Comparison of ENCODE assay signal across 17 cellular contexts in genomic region chr2:18332477-18332876, GRCh38.
DNase-seq lines count a peak whose midpoint lies in the region; ATAC-seq, FAIRE-seq and TF ChIP-seq lines count a peak whose summit lies in the region.
"Had no signal": no experiment of that assay in that cellular context is flagged by ENCODE, and none has a peak within 500 bp of the region (broad histone marks: within the 10 kb centered on the region; RNA-seq: fewer than 3 reads in every experiment).

No MANE protein-coding gene starts in this region.

- H3K4me3 ChIP-seq in right cardiac atrium (ENCODE audit: low read length) (no peak overlapping the region), HepG2 (replicated peaks in 1 of 3; ENCODE audit: insufficient read depth in 1 of 3, low read depth in 2 of 3, low read length in 3 of 3) (no peak overlapping the region)
- H3K4me3 ChIP-seq: BLaER1 treated with 17β-estradiol and CSF1 and Interleukin-3, amounts not matched to agents 10 nM and 100 nM had no signal

- no peak for TF ChIP-seq POLR2A in HepG2 (IDR thresholded peaks at IDR 0.05; ENCODE audit: insufficient read depth in 1 of 2, low read depth in 2 of 2, low read length in 2 of 2)

- no TSS peak for BruUV-seq in HepG2 (replicated peaks; lab: Mats Ljungman, UMichigan)

- H3K27ac ChIP-seq in right cardiac atrium (ENCODE audit: low read length), result no peak overlapping the region
- no peak overlapping the region for H3K27ac ChIP-seq in HepG2 (ENCODE audit: extremely low read length, insufficient read depth, low read length)
- H3K27ac ChIP-seq: BLaER1 treated with 17β-estradiol and CSF1 and Interleukin-3, amounts not matched to agents 10 nM and 100 nM; HL-60 had no signal

- H3K9me3 ChIP-seq in right cardiac atrium (ENCODE audit: control insufficient read depth, low read length) (no peaks in the 10 kb centered on the region), HepG2 (ENCODE audit: low read length) (no peaks in the 10 kb centered on the region)

- H3K27me3 ChIP-seq in right cardiac atrium (ENCODE audit: control insufficient read depth, insufficient read depth), result no peaks in the 10 kb centered on the region
- H3K27me3 ChIP-seq in HepG2 (ENCODE audit: control insufficient read depth in 1 of 2, insufficient read depth in 2 of 2, low read length in 2 of 2), result no peaks in the 10 kb centered on the region
- H3K27me3 ChIP-seq: BLaER1 treated with 17β-estradiol and CSF1 and Interleukin-3, amounts not matched to agents 10 nM and 100 nM had no signal

- H3K4me1 ChIP-seq in right cardiac atrium (ENCODE audit: control insufficient read depth, insufficient read depth, low read length) (no peaks in the 10 kb centered on the region), HepG2 (ENCODE audit: insufficient read depth, low read length) (no peaks in the 10 kb centered on the region)
- H3K4me1 ChIP-seq: BLaER1 treated with 17β-estradiol and CSF1 and Interleukin-3, amounts not matched to agents 10 nM and 100 nM had no signal

- intact Hi-C loops in right cardiac atrium (cut with DNase I), result no loop called here
- intact Hi-C loops in cardiac septum (cut with DNase I), result no loop called here
- intact Hi-C loops in HepG2 (cut with micrococcal nuclease; ENCODE audit: unreplicated experiment), result no loop called here

- FAIRE-seq in HepG2 (lab: Jason Lieb, UNC), result no peak
- FAIRE-seq: GM19239, H54 had no signal

- no peaks in the 10 kb centered on the region for H3K27me3 Mint-ChIP-seq in natural killer cell treated with Interleukin-12 subunit alpha and Interleukin-12 subunit beta and Interleukin-15 and Interleukin-18, amount 100 ng/mL, for 72 hours
- H3K27me3 Mint-ChIP-seq: CD4-positive, CD25-positive, alpha-beta regulatory T cell; IgD-negative memory B cell had no signal

- TF ChIP-seq EP300 in HepG2 (IDR thresholded peaks at IDR 0.05; ENCODE audit: low read depth in 2 of 2, low read length in 2 of 2) (no peak), HepG2 (CRISPR knock-in tag; IDR thresholded peaks at IDR 0.05; ENCODE audit: borderline replicate concordance) (no peak)

- ATAC-seq in right cardiac atrium (peak in 1 of 2 donors; percentile 33), HepG2 (no peak; the same call in 2 of the 3 replicates)
- ATAC-seq in natural killer cell treated with Interleukin-12 subunit alpha and Interleukin-12 subunit beta and Interleukin-15 and Interleukin-18, amount 100 ng/mL, for 72 hours, result peak; percentile 43 to 48
- ATAC-seq in stimulated activated naive CD8-positive, alpha-beta T cell treated with anti-CD3 and anti-CD28 coated beads, Interleukin-15, Interleukin-2, amounts not matched to agents 100 U/mL and 50 U/mL, for 24 hours, result peak; percentile 20

- POLR2A ChIA-PET in HepG2 (lab: Yijun Ruan, JAX), result no interaction called here

- no peaks in the 10 kb centered on the region for H3K36me3 ChIP-seq in HepG2 (replicated peaks in 1 of 2; ENCODE audit: control insufficient read depth in 1 of 2, insufficient read depth in 2 of 2, low read length in 2 of 2)
- H3K36me3 ChIP-seq: BLaER1 treated with 17β-estradiol and CSF1 and Interleukin-3, amounts not matched to agents 10 nM and 100 nM had no signal

- H3K79me2 ChIP-seq in HepG2 (ENCODE audit: insufficient read depth, low read length), result no peaks in the 10 kb centered on the region

- no peaks in the 10 kb centered on the region for H3K4me1 Mint-ChIP-seq in natural killer cell treated with Interleukin-12 subunit alpha and Interleukin-12 subunit beta and Interleukin-15 and Interleukin-18, amount 100 ng/mL, for 72 hours (ENCODE audit: low read depth in 2 of 2)
- H3K4me1 Mint-ChIP-seq: CD4-positive, CD25-positive, alpha-beta regulatory T cell; IgD-negative memory B cell had no signal

- TF ChIP-seq RAD21 in HepG2 (CRISPR knock-in tag; IDR thresholded peaks at IDR 0.05), result no peak

- H2AFZ ChIP-seq in HepG2 (ENCODE audit: low read length), result no peak overlapping the region

- H3K9me3 Mint-ChIP-seq in natural killer cell treated with Interleukin-12 subunit alpha and Interleukin-12 subunit beta and Interleukin-15 and Interleukin-18, amount 100 ng/mL, for 72 hours, result peaks cover 6% of the 10 kb centered on the region
- H3K9me3 Mint-ChIP-seq: IgD-negative memory B cell had no signal

- H3K4me3 Mint-ChIP-seq in natural killer cell treated with Interleukin-12 subunit alpha and Interleukin-12 subunit beta and Interleukin-15 and Interleukin-18, amount 100 ng/mL, for 72 hours, result no peak overlapping the region
- H3K4me3 Mint-ChIP-seq: CD4-positive, CD25-positive, alpha-beta regulatory T cell; IgD-negative memory B cell had no signal

- no peak overlapping the region for H3K9ac ChIP-seq in HepG2 (ENCODE audit: insufficient read depth, low read depth, low read length)
- H3K9ac ChIP-seq: BLaER1 treated with 17β-estradiol and CSF1 and Interleukin-3, amounts not matched to agents 10 nM and 100 nM had no signal

- DNase-seq in right cardiac atrium (peak in 2 of 3 donors; percentile 23 to 27), cardiac septum (ENCODE audit: low spot score) (no peak), HepG2 (ENCODE audit: low spot score) (no peak), NCI-H2227 (lab: John Stamatoyannopoulos, UW; ENCODE audit: unreplicated experiment) (no peak)
- no peak for DNase-seq in natural killer cell treated with Interleukin-12 subunit alpha and Interleukin-12 subunit beta and Interleukin-15 and Interleukin-18, amount 100 ng/mL, for 72 hours (ENCODE audit: low spot score)
- DNase-seq in stimulated activated naive CD8-positive, alpha-beta T cell treated with anti-CD3 and anti-CD28 coated beads, Interleukin-15, Interleukin-2, amounts not matched to agents 100 U/mL and 50 U/mL, for 24 hours, result no peak
- no peak for DNase-seq in activated CD8-positive, alpha-beta memory T cell treated with anti-CD3 and anti-CD28 coated beads for 24 hours
- DNase-seq: 8988T; AML-193; CD4-positive, CD25-positive, alpha-beta regulatory T cell; DMS53; GF-D8 had no signal

- 89% methylated on average over 6 of the region's 6 CpGs for WGBS in right cardiac atrium
- 10% methylated on average over 2 of the region's 6 CpGs for WGBS in HepG2 (ENCODE audit: low lambda C conversion rate)

- no peak overlapping the region for H3K4me2 ChIP-seq in HepG2 (ENCODE audit: low read depth, low read length)
- H3K4me2 ChIP-seq: BLaER1 treated with 17β-estradiol and CSF1 and Interleukin-3, amounts not matched to agents 10 nM and 100 nM had no signal

- CTCF ChIA-PET in HepG2 (lab: Yijun Ruan, JAX; ENCODE audit: low intra/inter-chr PET ratio, low total read pairs), result no interaction called here

- H4K20me1 ChIP-seq in HepG2 (ENCODE audit: insufficient read depth, low read length), result no peaks in the 10 kb centered on the region
- H4K20me1 ChIP-seq: BLaER1 treated with 17β-estradiol and CSF1 and Interleukin-3, amounts not matched to agents 10 nM and 100 nM had no signal

- H3K36me3 Mint-ChIP-seq in natural killer cell treated with Interleukin-12 subunit alpha and Interleukin-12 subunit beta and Interleukin-15 and Interleukin-18, amount 100 ng/mL, for 72 hours, result no peaks in the 10 kb centered on the region
- H3K36me3 Mint-ChIP-seq: CD4-positive, CD25-positive, alpha-beta regulatory T cell; IgD-negative memory B cell had no signal

- in situ Hi-C loops in HepG2 (cut with HindIII; ENCODE audit: extremely low pct_ligation_motif_present, low pct_unique_long_range_greater_than_20kb), result no loop called here

- no peak for TF ChIP-seq CTCF in HepG2 (CRISPR knock-in tag; IDR thresholded peaks at IDR 0.05)

- H3K27ac Mint-ChIP-seq in natural killer cell treated with Interleukin-12 subunit alpha and Interleukin-12 subunit beta and Interleukin-15 and Interleukin-18, amount 100 ng/mL, for 72 hours, result no peak overlapping the region
- H3K27ac Mint-ChIP-seq: CD4-positive, CD25-positive, alpha-beta regulatory T cell; IgD-negative memory B cell had no signal

TF ChIP-seq in HepG2, 621 proteins besides CTCF, POLR2A, EP300 and RAD21 (continues in another document):
- TF ChIP-seq, protein P1, sequence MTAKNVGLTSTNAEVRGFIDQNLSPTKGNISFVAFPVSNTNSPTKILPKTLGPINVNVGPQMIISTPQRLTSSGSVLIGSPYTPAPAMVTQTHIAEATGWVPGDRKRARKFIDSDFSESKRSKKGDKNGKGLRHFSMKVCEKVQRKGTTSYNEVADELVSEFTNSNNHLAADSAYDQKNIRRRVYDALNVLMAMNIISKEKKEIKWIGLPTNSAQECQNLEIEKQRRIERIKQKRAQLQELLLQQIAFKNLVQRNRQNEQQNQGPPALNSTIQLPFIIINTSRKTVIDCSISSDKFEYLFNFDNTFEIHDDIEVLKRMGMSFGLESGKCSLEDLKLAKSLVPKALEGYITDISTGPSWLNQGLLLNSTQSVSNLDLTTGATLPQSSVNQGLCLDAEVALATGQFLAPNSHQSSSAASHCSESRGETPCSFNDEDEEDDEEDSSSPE (CRISPR knock-in tag; IDR thresholded peaks at IDR 0.05), result no peak
- no peak for TF ChIP-seq MTF2 (CRISPR knock-in tag; IDR thresholded peaks at IDR 0.05; ENCODE audit: borderline replicate concordance)
- TF ChIP-seq CHD4 (IDR thresholded peaks at IDR 0.05; ENCODE audit: borderline replicate concordance, low read length), result no peak
- TF ChIP-seq POGZ (CRISPR knock-in tag; IDR thresholded peaks at IDR 0.05), result no peak
- no peak for TF ChIP-seq ZSCAN20 (CRISPR knock-in tag; IDR thresholded peaks at IDR 0.05; ENCODE audit: borderline replicate concordance)
- no peak for TF ChIP-seq KAT7 (CRISPR knock-in tag; IDR thresholded peaks at IDR 0.05; ENCODE audit: borderline replicate concordance)
- no peak for TF ChIP-seq ZNF451 (CRISPR knock-in tag; IDR thresholded peaks at IDR 0.05)
- no peak for TF ChIP-seq XBP1 (CRISPR knock-in tag; IDR thresholded peaks at IDR 0.05)
- TF ChIP-seq TOPORS (CRISPR knock-in tag; IDR thresholded peaks at IDR 0.05), result no peak
- TF ChIP-seq ZSCAN22 (CRISPR knock-in tag; IDR thresholded peaks at IDR 0.05), result no peak
- TF ChIP-seq JDP2 (CRISPR knock-in tag; IDR thresholded peaks at IDR 0.05; ENCODE audit: borderline replicate concordance), result no peak
- TF ChIP-seq NR1H2 (CRISPR knock-in tag; IDR thresholded peaks at IDR 0.05; ENCODE audit: borderline replicate concordance, low read depth), result no peak
- TF ChIP-seq ZNF709 (CRISPR knock-in tag; IDR thresholded peaks at IDR 0.05), result no peak
- no peak for TF ChIP-seq ZZZ3 (CRISPR knock-in tag; IDR thresholded peaks at IDR 0.05; ENCODE audit: borderline replicate concordance)
- TF ChIP-seq SP140L (CRISPR knock-in tag; IDR thresholded peaks at IDR 0.05; ENCODE audit: borderline replicate concordance), result no peak
- no peak for TF ChIP-seq TARDBP (CRISPR knock-in tag; IDR thresholded peaks at IDR 0.05)
- no peak for TF ChIP-seq NFE2L2 (IDR thresholded peaks at IDR 0.05; ENCODE audit: low read length)

Comparison
In these comparisons a context has a peak if more than half of its experiments do, and no peak if none do; other contexts are left out.
1. DNase-seq: peak in right cardiac atrium (2 of 3); none in cardiac septum (single experiment), natural killer cell treated with Interleukin-12 subunit alpha and Interleukin-12 subunit beta and Interleukin-15 and Interleukin-18, amount 100 ng/mL, for 72 hours (single experiment), stimulated activated naive CD8-positive, alpha-beta T cell treated with anti-CD3 and anti-CD28 coated beads, Interleukin-15, Interleukin-2, amounts not matched to agents 100 U/mL and 50 U/mL, for 24 hours (single experiment), HepG2 (single experiment), NCI-H2227 (single experiment) and activated CD8-positive, alpha-beta memory T cell treated with anti-CD3 and anti-CD28 coated beads for 24 hours (single experiment).